21 cellular contexts compared by ENCODE assay signal in the genomic region with DNA sequence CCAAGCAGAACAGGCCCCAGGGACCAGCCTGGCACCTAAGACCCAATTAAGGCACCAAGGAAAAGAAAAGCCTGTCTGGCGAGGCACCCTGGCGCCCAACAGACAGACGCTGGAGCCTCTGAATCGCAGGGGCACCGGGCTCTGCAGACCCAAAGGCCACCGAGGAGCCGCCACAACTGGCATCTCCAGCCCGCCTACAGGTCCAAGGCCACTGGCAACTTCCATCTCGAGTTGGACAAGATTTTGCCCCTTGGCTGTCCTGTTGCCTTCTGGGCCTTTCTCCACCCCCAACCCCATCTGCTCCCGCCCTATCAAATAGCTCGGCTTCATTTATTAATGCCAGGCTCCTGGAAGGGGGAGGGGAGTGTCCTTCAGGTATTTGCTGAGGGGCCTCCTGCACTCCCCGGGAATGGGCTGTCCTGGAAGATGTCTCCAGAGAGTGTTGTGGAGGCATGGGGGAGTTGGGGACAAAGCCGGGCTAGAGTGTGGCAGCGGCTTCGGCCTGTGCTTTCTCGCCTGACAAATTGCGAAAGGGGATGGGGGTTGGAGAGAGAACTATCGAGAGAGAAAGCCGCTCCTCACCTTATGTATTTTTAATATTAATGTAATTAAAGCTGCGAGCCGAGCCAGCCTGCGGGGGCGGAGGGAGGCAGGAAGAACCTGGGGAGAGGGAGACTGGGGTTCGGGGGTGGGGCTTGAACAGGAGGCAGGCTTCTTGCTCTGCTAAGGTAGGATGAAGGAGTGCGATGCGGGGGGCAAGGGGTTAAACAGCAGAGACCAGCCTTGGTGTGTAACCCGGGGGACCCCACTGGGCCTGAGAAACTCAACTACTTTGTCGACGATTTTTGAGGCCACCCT. TPM values are rescaled to one million over a fixed set of nuclear protein-coding genes. Genes with fewer than 3 reads are reported as not detected.
A peak's percentile ranks its signal among the peaks of the same experiment; 100 is the strongest.
DNase-seq lines count a peak whose midpoint lies in the region; ATAC-seq, FAIRE-seq and TF ChIP-seq lines count a peak whose summit lies in the region.
"Had no signal": no experiment of that assay in that cellular context is flagged by ENCODE, and none has a peak within 500 bp of the region (broad histone marks: within the 10 kb centered on the region; RNA-seq: fewer than 3 reads in every experiment).

No MANE protein-coding gene starts in this region.

- no peaks in the 10 kb centered on the region for H3K9me3 Mint-ChIP-seq in CD4-positive, alpha-beta T cell
- no peaks in the 10 kb centered on the region for H3K9me3 Mint-ChIP-seq in mesothelial cell of epicardium

- H3K27ac Mint-ChIP-seq in CD4-positive, alpha-beta T cell, result no peak overlapping the region
- no peak overlapping the region for H3K27ac Mint-ChIP-seq in mesothelial cell of epicardium

- peaks cover 17% of the 10 kb centered on the region for H3K4me1 Mint-ChIP-seq in CD4-positive, alpha-beta T cell (ENCODE audit: low read depth)
- H3K4me1 Mint-ChIP-seq in mesothelial cell of epicardium, result peaks cover 18% of the 10 kb centered on the region

- peak overlapping the region; percentile 79 to 100 for H3K4me2 ChIP-seq in H1 (ENCODE audit: insufficient read depth in 1 of 2, low read depth in 2 of 2, low read length in 2 of 2)
- H3K4me2 ChIP-seq in GM23248 (ENCODE audit: unreplicated experiment), result no peak overlapping the region

- no peak for DNase-seq in CD4-positive, alpha-beta T cell
- peak in 1 of 2 experiments; percentile 58 for DNase-seq in H1 (ENCODE audit: low read depth in 1 of 2, low spot score in 2 of 2)
- DNase-seq in mesothelial cell of epicardium (ENCODE audit: low spot score in 2 of 2, unreplicated experiment in 2 of 2), result no peak
- no peak for DNase-seq in GM23248
- no peak for DNase-seq in DMS153 (lab: John Stamatoyannopoulos, UW)
- DNase-seq in ascending aorta (ENCODE audit: low spot score in 2 of 2), result no peak
- DNase-seq: activated CD4-positive, alpha-beta T cell treated with anti-CD3 and anti-CD28 coated beads for 48 hours; activated naive CD4-positive, alpha-beta T cell; dermis blood vessel endothelial cell; erythroblast; gastrocnemius medialis; GDM1; mesenchymal stem cell; NCI-H1048; NCI-H2107 had no signal

- H4K5ac ChIP-seq in H1 (ENCODE audit: insufficient read length, low read depth, low read length), result no peak overlapping the region

- no peaks in the 10 kb centered on the region for H3K36me3 Mint-ChIP-seq in CD4-positive, alpha-beta T cell (ENCODE audit: low read depth)
- no peaks in the 10 kb centered on the region for H3K36me3 Mint-ChIP-seq in mesothelial cell of epicardium

- H4K20me1 ChIP-seq in H1 (replicated peaks in 1 of 2; ENCODE audit: control insufficient read depth in 1 of 2, insufficient read depth in 2 of 2, low read length in 2 of 2), result peaks cover 0 to 2% of the 10 kb centered on the region in 2 experiments
- H4K20me1 ChIP-seq in GM23248 (ENCODE audit: insufficient read depth), result no peaks in the 10 kb centered on the region

- no peak overlapping the region for H4K8ac ChIP-seq in H1 (ENCODE audit: extremely low read depth, insufficient read depth, low read length)

- H3K27ac ChIP-seq in CD4-positive, alpha-beta T cell (ENCODE audit: low read depth, low read length), result no peak overlapping the region
- no peak overlapping the region for H3K27ac ChIP-seq in HUES48 (ENCODE audit: low read depth, low read length)
- no peak overlapping the region for H3K27ac ChIP-seq in H1 (ENCODE audit: low read depth, low read length)
- no peak overlapping the region for H3K27ac ChIP-seq in GM23248
- H3K27ac ChIP-seq in ascending aorta, result no peak overlapping the region
- H3K27ac ChIP-seq: gastrocnemius medialis, right atrium auricular region, SK-N-MC had no signal

- H3K27me3 Mint-ChIP-seq in CD4-positive, alpha-beta T cell, result peaks cover 79% of the 10 kb centered on the region
- peaks cover 97% of the 10 kb centered on the region for H3K27me3 Mint-ChIP-seq in mesothelial cell of epicardium (ENCODE audit: low read depth)

- peaks cover 16% of the 10 kb centered on the region for H3K23me2 ChIP-seq in H1 (ENCODE audit: low read depth, low read length)

- intact Hi-C loops in CD4-positive, alpha-beta T cell (cut with DNase I, micrococcal nuclease), result no loop called here
- intact Hi-C loops in ascending aorta (cut with DNase I), result no loop called here

- no peak overlapping the region for H2BK5ac ChIP-seq in H1 (ENCODE audit: low read depth, low read length)

- no peak for FAIRE-seq in H1 (lab: Jason Lieb, UNC)
- FAIRE-seq: GM12891, K562 had no signal

- no peak overlapping the region for H3K56ac ChIP-seq in H1 (replicated peaks; ENCODE audit: insufficient read length, low read depth, low read length)

- H3K36me3 ChIP-seq in HUES48 (ENCODE audit: control insufficient read depth, insufficient read depth, low read length) (no peaks in the 10 kb centered on the region), H1 (ENCODE audit: control insufficient read depth in 2 of 4, insufficient read depth in 4 of 4, low read length in 3 of 4) (no peaks in the 10 kb centered on the region), GM23248 (ENCODE audit: low read depth) (no peaks in the 10 kb centered on the region), ascending aorta (no peaks in the 10 kb centered on the region)
- H3K36me3 ChIP-seq: gastrocnemius medialis, right atrium auricular region had no signal

- H3K4ac ChIP-seq in H1 (replicated peaks; ENCODE audit: insufficient read length, low read depth, low read length), result no peak overlapping the region

- no peak for ATAC-seq in CD4-positive, alpha-beta T cell (ENCODE audit: poor library complexity)
- no peak for ATAC-seq in HG03439 (IDR thresholded peaks at IDR 0.05; ENCODE audit: unreplicated experiment)
- ATAC-seq: gastrocnemius medialis, K562 had no signal

- no peak overlapping the region; the same call in 1 of the 2 replicates for H2AFZ ChIP-seq in H1 (ENCODE audit: low read length)
- no peak overlapping the region for H2AFZ ChIP-seq in GM23248

- H4K91ac ChIP-seq in H1 (replicated peaks; ENCODE audit: insufficient read length, low read length), result no peak overlapping the region

- H2BK15ac ChIP-seq in H1 (ENCODE audit: low read length), result no peak overlapping the region

- H2BK120ac ChIP-seq in H1 (replicated peaks; ENCODE audit: low read depth, low read length), result no peak overlapping the region

- no peak overlapping the region for H3K23ac ChIP-seq in H1 (ENCODE audit: insufficient read length)

- H3K18ac ChIP-seq in H1 (ENCODE audit: extremely low read depth, low read length), result no peak overlapping the region

- no peak overlapping the region for H2BK12ac ChIP-seq in H1 (ENCODE audit: low read depth, low read length)

- H3K79me1 ChIP-seq in H1 (ENCODE audit: low read depth, low read length), result no peaks in the 10 kb centered on the region

- H3K79me2 ChIP-seq in H1 (ENCODE audit: control insufficient read depth in 1 of 2, insufficient read depth in 2 of 2, low read length in 2 of 2) (no peaks in the 10 kb centered on the region), GM23248 (ENCODE audit: insufficient read depth) (no peaks in the 10 kb centered on the region)

- TF ChIP-seq RAD21 in H1 (IDR thresholded peaks at IDR 0.05 in 1 of 2, conservative IDR thresholded peaks at IDR 0.05 in 1 of 2; ENCODE audit: low read depth in 2 of 2, low read length in 2 of 2), result no peak

- peaks cover 66% of the 10 kb centered on the region for H3K27me3 ChIP-seq in CD4-positive, alpha-beta T cell (ENCODE audit: control insufficient read depth, insufficient read depth, low read length)
- H3K27me3 ChIP-seq in HUES48 (ENCODE audit: control insufficient read depth, insufficient read depth, low read length) (peaks cover 74% of the 10 kb centered on the region), H1 (replicated peaks in 1 of 4; ENCODE audit: control insufficient read depth in 3 of 4, extremely low read depth in 1 of 4, insufficient read depth in 3 of 4, low read length in 3 of 4) (peaks cover 27 to 69% (median 58%) of the 10 kb centered on the region in 4 experiments), GM23248 (replicated peaks; ENCODE audit: insufficient read depth) (peaks cover 43% of the 10 kb centered on the region), ascending aorta (no peaks in the 10 kb centered on the region)

- TF ChIP-seq EP300 in H1 (IDR thresholded peaks at IDR 0.05; ENCODE audit: borderline replicate concordance in 1 of 2, low read depth in 2 of 2, low read length in 2 of 2), result no peak

- H3K4me3 ChIP-seq in HUES48 (ENCODE audit: low read depth, low read length) (peak overlapping the region; percentile 63), H1 (ENCODE audit: extremely low read depth in 1 of 4, insufficient read depth in 2 of 4, low read depth in 3 of 4, low read length in 4 of 4) (peak overlapping the region; percentile 23 to 72 (median 54); a peak in 5 of 8 replicates), GM23248 (no peak overlapping the region), ascending aorta (no peak overlapping the region)
- H3K4me3 ChIP-seq: K562, SK-N-MC had no signal

- TF ChIP-seq CTCF in CD4-positive, alpha-beta T cell (IDR thresholded peaks at IDR 0.05), result no peak
- TF ChIP-seq CTCF in H1 (IDR thresholded peaks at IDR 0.05; ENCODE audit: control extremely low read depth in 1 of 3, insufficient read depth in 1 of 3, low read depth in 1 of 3, low read length in 3 of 3) (no peak), mesothelial cell of epicardium (IDR thresholded peaks at IDR 0.05; ENCODE audit: unreplicated experiment) (no peak), ascending aorta (IDR thresholded peaks at IDR 0.05) (no peak)

- no peaks in the 10 kb centered on the region for H3F3A ChIP-seq in GM23248 (ENCODE audit: insufficient read depth)

- peaks cover 13% of the 10 kb centered on the region for H3K4me1 ChIP-seq in HUES48 (ENCODE audit: control insufficient read depth, insufficient read depth, low read length)
- peaks cover 0 to 13% (median 6%) of the 10 kb centered on the region in 4 experiments; a peak in 5 of 7 replicates for H3K4me1 ChIP-seq in H1 (replicated peaks in 1 of 4; ENCODE audit: control insufficient read depth in 3 of 4, insufficient read depth in 4 of 4, low read length in 3 of 4)
- H3K4me1 ChIP-seq in GM23248 (ENCODE audit: insufficient read depth), result no peaks in the 10 kb centered on the region
- H3K4me1 ChIP-seq in ascending aorta, result peaks cover 0 to 2% of the 10 kb centered on the region in 2 donors

- no peaks in the 10 kb centered on the region for H3K9me2 ChIP-seq in GM23248 (ENCODE audit: insufficient read depth)

- no peak overlapping the region for H2BK20ac ChIP-seq in H1 (ENCODE audit: low read length)

- no peaks in the 10 kb centered on the region for H3K9me3 ChIP-seq in CD4-positive, alpha-beta T cell (ENCODE audit: control insufficient read depth, low read length)
- H3K9me3 ChIP-seq in HUES48 (ENCODE audit: control insufficient read depth, insufficient read depth, low read length) (no peaks in the 10 kb centered on the region), H1 (ENCODE audit: insufficient read depth in 2 of 2, low read depth in 1 of 2, low read length in 1 of 2) (no peaks in the 10 kb centered on the region), GM23248 (ENCODE audit: low read depth) (no peaks in the 10 kb centered on the region), ascending aorta (no peaks in the 10 kb centered on the region)
- H3K9me3 ChIP-seq: gastrocnemius medialis, right atrium auricular region had no signal

- POLR2A ChIA-PET in CD4-positive, alpha-beta T cell (lab: Charles Lee), result no interaction called here
- POLR2A ChIA-PET in H1 (lab: Charles Lee; ENCODE audit: partially characterized antibody), result no interaction called here

- no peak overlapping the region for H3K14ac ChIP-seq in H1 (ENCODE audit: insufficient read length)

- H2AK5ac ChIP-seq in H1 (ENCODE audit: low read depth, low read length), result no peak overlapping the region

- H3K4me3 Mint-ChIP-seq in CD4-positive, alpha-beta T cell, result peak overlapping the region; percentile 62
- H3K4me3 Mint-ChIP-seq in mesothelial cell of epicardium, result peak overlapping the region; percentile 51

- WGBS in H1 (ENCODE audit: extremely low coverage in 1 of 2, insufficient coverage in 1 of 2, insufficient read length in 1 of 2, insufficient replicate concordance in 2 of 2, low coverage in 1 of 2, low lambda C conversion rate in 2 of 2, missing lambda C conversion rate in 1 of 2), 2 experiments, result 37% methylated on average over 23 of the region's 29 CpGs; no CpG with 5 or more reads in 1 of the 2 experiments
- 69% methylated on average over 27 to 29 of the region's 29 CpGs for WGBS in GM23248 (ENCODE audit: low coverage in 1 of 2, low lambda C conversion rate in 2 of 2, missing lambda C conversion rate in 2 of 2), 2 experiments

- CTCF ChIA-PET in CD4-positive, alpha-beta T cell (lab: Charles Lee), result no interaction called here
- CTCF ChIA-PET in H1 (lab: Charles Lee; ENCODE audit: partially characterized antibody), result interaction anchor here (0.7 to 5.1 kb wide), 5 partner anchors 13 to 369 kb away, joined by 3 to 30 read pairs (median 9); no protein-coding TSS in a partner anchor

- in situ Hi-C loops in GM23248 (cut with MboI), result no loop called here

- no peak for TF ChIP-seq POLR2A in H1 (IDR thresholded peaks at IDR 0.05; ENCODE audit: control extremely low read depth in 1 of 2, low read depth in 2 of 2, low read length in 2 of 2)

- H3K9ac ChIP-seq in HUES48 (ENCODE audit: low read depth, low read length) (no peak overlapping the region), H1 (replicated peaks in 1 of 4; ENCODE audit: extremely low read depth in 1 of 4, low read depth in 3 of 4, low read length in 3 of 4) (no peak overlapping the region), GM23248 (no peak overlapping the region)

RNA-seq across cellular contexts. Expression of a gene that starts 2.0 kb away (rescaled TPM):
- total RNA-seq in CD4-positive, alpha-beta T cell, result under 1 TPM; 0.22 to 0.61 TPM
- 0.19 and 0.27 TPM in 2 replicates for total RNA-seq in H1 (2021; fragmentation: NEBNext Ultra II Directional; extraction: Animal tissue kit (Norgen Biotek cat#: 25700))
- polyA plus RNA-seq in H1 (2011; rRNA removed) (0.24 and 0.25 TPM in 2 replicates), GM23248 (2016; fragmentation: Nextera tagmentation; extraction: Ambion mirVana) (not detected in 2 replicates)
- polyA plus RNA-seq in H1 (2011; cell fraction: cytosol; rRNA removed), result 0.16 TPM
- 0.39 TPM for polyA plus RNA-seq in H1 (2011; cell fraction: nucleus; rRNA removed)
- polyA plus RNA-seq in H1 (2012, experiment 1 of 2), result 0.08 to 0.35 TPM (median 0.18 TPM) in 4 replicates
- polyA plus RNA-seq in H1 (2012, experiment 2 of 2), result 0.04 TPM
- 0.10 TPM for polyA plus RNA-seq in H1 (2013, experiment 1 of 2)
- 0.22 TPM for polyA plus RNA-seq in H1 (2013, experiment 2 of 2)
- polyA minus RNA-seq in H1 (2011; rRNA and poly(A)+ RNA removed), result 0.10 and 0.54 TPM in 2 replicates
- polyA minus RNA-seq in H1 (2011; cell fraction: cytosol; rRNA and poly(A)+ RNA removed), result not detected
- 3.2 TPM for polyA minus RNA-seq in H1 (2011; cell fraction: nucleus; rRNA and poly(A)+ RNA removed)
- total RNA-seq in mesothelial cell of epicardium (2.0 to 3.3 TPM (median 2.5 TPM) in 3 replicates), ascending aorta (not detected)
- total RNA-seq in GM23248 (2014; rRNA removed; shearing (Covaris generic)), result not detected in 2 replicates
- total RNA-seq: K562 had no signal
- polyA plus RNA-seq: K562 had no signal

RNA-seq across cellular contexts. Expression of a gene that starts 29.5 kb away (rescaled TPM):
- total RNA-seq in CD4-positive, alpha-beta T cell, result 1 to 10 TPM; 1.7 to 2.1 TPM
- 0.99 and 1.1 TPM in 2 replicates for total RNA-seq in H1 (2021; fragmentation: NEBNext Ultra II Directional; extraction: Animal tissue kit (Norgen Biotek cat#: 25700))
- polyA plus RNA-seq in H1 (2011; rRNA removed) (0.89 and 1.6 TPM in 2 replicates), GM23248 (2016; fragmentation: Nextera tagmentation; extraction: Ambion mirVana) (not detected in 2 replicates)
- 1.2 TPM for polyA plus RNA-seq in H1 (2011; cell fraction: cytosol; rRNA removed)
- polyA plus RNA-seq in H1 (2011; cell fraction: nucleus; rRNA removed), result 3.1 TPM
- 0.84 to 1.1 TPM (median 0.98 TPM) in 4 replicates for polyA plus RNA-seq in H1 (2012, experiment 1 of 2)
- 0.21 TPM for polyA plus RNA-seq in H1 (2012, experiment 2 of 2)
- polyA plus RNA-seq in H1 (2013, experiment 1 of 2), result 2.0 TPM
- 1.2 TPM for polyA plus RNA-seq in H1 (2013, experiment 2 of 2)
- 0.95 and 1.7 TPM in 2 replicates for polyA minus RNA-seq in H1 (2011; rRNA and poly(A)+ RNA removed)
- 0.59 TPM for polyA minus RNA-seq in H1 (2011; cell fraction: cytosol; rRNA and poly(A)+ RNA removed)
- 4.4 TPM for polyA minus RNA-seq in H1 (2011; cell fraction: nucleus; rRNA and poly(A)+ RNA removed)
- total RNA-seq in mesothelial cell of epicardium (5.7 to 7.1 TPM (median 6.3 TPM) in 3 replicates), ascending aorta (not detected)
- not detected in 2 replicates for total RNA-seq in GM23248 (2014; rRNA removed; shearing (Covaris generic))
- total RNA-seq: K562 had no signal
- polyA plus RNA-seq: K562 had no signal

Comparison
In these comparisons a context has a peak if more than half of its experiments do, and no peak if none do; other contexts are left out.
1. H3K4me3 ChIP-seq: peak in HUES48 (single experiment) and H1 (4 of 4); none in GM23248 (single experiment) and ascending aorta (0 of 2).